In the genomic region with DNA sequence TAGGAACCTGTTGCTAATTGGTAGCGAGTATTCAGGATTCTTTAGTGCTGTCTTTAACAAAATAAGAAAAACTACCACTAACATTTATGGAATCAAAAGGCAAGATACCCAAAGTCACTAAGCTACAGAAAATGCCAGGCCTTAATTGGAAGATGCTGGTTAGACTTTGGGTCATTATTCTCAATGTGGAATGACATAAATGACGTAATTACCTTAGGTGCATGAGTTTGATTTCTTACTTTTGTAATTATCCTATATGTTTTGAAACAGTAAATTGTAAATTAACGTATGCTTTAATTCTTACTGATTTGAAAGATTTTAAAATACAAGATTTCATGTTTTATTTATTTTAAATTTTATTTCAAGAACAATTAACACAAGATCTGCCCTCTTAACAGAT, we compare ENCODE assay signal across 11 cellular contexts. TPM values are rescaled to one million over a fixed set of nuclear protein-coding genes. Genes with fewer than 3 reads are reported as not detected.
"Had no signal": no experiment of that assay in that cellular context is flagged by ENCODE, and none has a peak within 500 bp of the region (broad histone marks: within the 10 kb centered on the region; RNA-seq: fewer than 3 reads in every experiment).

No MANE protein-coding gene starts in this region.

- H3K27ac ChIP-seq: HL-60 had no signal

- DNase-seq: H9, HCEC 1CT, HFFc6, IMR-90, KG1 had no signal

- H3K4me1 Mint-ChIP-seq: GM23338, H9 had no signal

- FAIRE-seq: H1, H54, K562 had no signal

- H3K4me3 ChIP-seq: GM23338, K562 had no signal

- H3K9me3 Mint-ChIP-seq: HFFc6 had no signal

- H3K27ac Mint-ChIP-seq: GM23338, H9, HFFc6 had no signal

- H3K4me3 Mint-ChIP-seq: GM23338, H9, HFFc6 had no signal

RNA-seq across cellular contexts. Expression of a gene that starts 25.0 kb away (rescaled TPM):
- total RNA-seq: GM23338, H1, H9, HFFc6, HT1080 had no signal
- polyA plus RNA-seq: GM23338, IMR-90 had no signal
